In the genomic region with DNA sequence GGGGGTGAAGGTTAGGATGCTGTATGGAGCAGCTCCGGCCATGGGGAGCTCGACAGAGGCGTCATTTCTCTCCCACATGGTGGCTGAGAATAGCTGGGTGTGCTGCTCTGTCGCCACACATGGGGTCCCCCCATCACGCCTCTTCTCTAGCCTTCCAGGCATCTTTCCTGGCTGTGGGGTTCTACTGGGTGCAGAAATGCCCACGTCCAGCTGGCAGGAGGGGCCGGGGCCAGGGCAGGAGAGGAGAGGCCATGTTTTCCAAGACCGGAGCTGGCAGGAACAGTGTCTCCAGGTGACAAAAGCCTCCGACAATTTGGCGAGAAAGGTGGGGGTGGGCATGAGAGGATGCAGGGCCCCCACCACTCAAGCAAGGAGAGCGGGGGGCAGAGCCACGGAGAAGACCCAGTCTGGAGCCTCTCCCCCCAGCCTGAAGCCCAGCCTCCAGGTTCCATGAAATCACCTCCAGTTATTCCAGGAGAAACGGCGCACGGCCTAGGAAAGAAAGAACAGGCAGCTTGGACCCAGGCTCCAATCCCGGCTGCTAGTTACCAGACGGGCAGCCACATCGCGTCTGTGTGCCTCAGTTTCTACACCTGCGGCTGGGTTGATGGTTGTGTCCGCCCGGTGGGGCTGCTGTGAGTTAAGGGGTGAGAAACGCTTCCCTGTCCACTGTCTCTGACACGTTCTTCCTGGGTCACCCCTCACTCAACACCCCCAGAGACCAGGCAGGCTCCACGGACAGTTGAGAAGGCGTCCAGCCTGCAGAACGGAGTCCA, we compare ENCODE assay signal across 11 cellular contexts. TPM values are rescaled to one million over a fixed set of nuclear protein-coding genes. Genes with fewer than 3 reads are reported as not detected.
A peak's percentile ranks its signal among the peaks of the same experiment; 100 is the strongest.
DNase-seq lines count a peak whose midpoint lies in the region; ATAC-seq and TF ChIP-seq lines count a peak whose summit lies in the region.
"Had no signal": no experiment of that assay in that cellular context is flagged by ENCODE, and none has a peak within 500 bp of the region (broad histone marks: within the 10 kb centered on the region; RNA-seq: fewer than 3 reads in every experiment).

No MANE protein-coding gene starts in this region.

- no peaks in the 10 kb centered on the region for H3K36me3 Mint-ChIP-seq in activated naive CD4-positive, alpha-beta T cell treated with anti-CD3 and anti-CD28 coated beads for 36 hours (ENCODE audit: low read depth)
- H3K36me3 Mint-ChIP-seq in activated naive CD8-positive, alpha-beta T cell treated with anti-CD3 and anti-CD28 coated beads, Interleukin-2, amount 50 U/mL, for 24 hours (ENCODE audit: low read depth): no peaks in the 10 kb centered on the region

- TF ChIP-seq POLR2A in uterus (IDR thresholded peaks at IDR 0.05): no peak

- H3K36me3 ChIP-seq in mucosa of descending colon (ENCODE audit: low read depth) (no peaks in the 10 kb centered on the region), uterus (no peaks in the 10 kb centered on the region)

- H3K9me3 ChIP-seq in mucosa of descending colon (no peaks in the 10 kb centered on the region), uterus (no peaks in the 10 kb centered on the region)

- peaks cover 22% of the 10 kb centered on the region for H3K4me1 ChIP-seq in mucosa of descending colon (ENCODE audit: low read depth)
- peaks cover 7 to 28% of the 10 kb centered on the region in 2 donors for H3K4me1 ChIP-seq in uterus

- TF ChIP-seq CTCF in mucosa of descending colon (IDR thresholded peaks at IDR 0.05): no peak
- no peak for TF ChIP-seq CTCF in uterus (IDR thresholded peaks at IDR 0.05)

- ATAC-seq in activated naive CD8-positive, alpha-beta T cell treated with anti-CD3 and anti-CD28 coated beads, Interleukin-2, amount 50 U/mL, for 24 hours: no peak
- ATAC-seq in mucosa of descending colon: no peak
- no peak for ATAC-seq in esophagus mucosa
- ATAC-seq in GM21717 (IDR thresholded peaks at IDR 0.05; ENCODE audit: unreplicated experiment): no peak

- H3K4me3 Mint-ChIP-seq in activated naive CD4-positive, alpha-beta T cell treated with anti-CD3 and anti-CD28 coated beads for 36 hours: no peak overlapping the region
- H3K4me3 Mint-ChIP-seq in activated naive CD8-positive, alpha-beta T cell treated with anti-CD3 and anti-CD28 coated beads, Interleukin-2, amount 50 U/mL, for 24 hours: peak overlapping the region; percentile 54

- no peak overlapping the region for H3K4me3 ChIP-seq in mucosa of descending colon
- peak overlapping the region in 1 of 2 donors; percentile 15 for H3K4me3 ChIP-seq in uterus

- intact Hi-C loops in activated naive CD4-positive, alpha-beta T cell treated with anti-CD3 and anti-CD28 coated beads for 36 hours (cut with micrococcal nuclease): loop anchor here (2.0 to 5.0 kb wide), 2 partner anchors 13 to 673 kb away; a partner anchor contains a TSS
- intact Hi-C loops in mucosa of descending colon (cut with DNase I, micrococcal nuclease) (no loop called here), uterus (cut with DNase I; ENCODE audit: low total_unique reads) (no loop called here)

- H3K27me3 Mint-ChIP-seq in activated naive CD4-positive, alpha-beta T cell treated with anti-CD3 and anti-CD28 coated beads for 36 hours (ENCODE audit: low read depth): no peaks in the 10 kb centered on the region
- no peaks in the 10 kb centered on the region for H3K27me3 Mint-ChIP-seq in activated naive CD8-positive, alpha-beta T cell treated with anti-CD3 and anti-CD28 coated beads, Interleukin-2, amount 50 U/mL, for 24 hours

- H3K27ac ChIP-seq in uterus: peak overlapping the region; percentile 84 to 97
- H3K27ac ChIP-seq: VCaP had no signal

- peak; percentile 3 for DNase-seq in activated naive CD4-positive, alpha-beta T cell treated with anti-CD3 and anti-CD28 coated beads for 36 hours
- no peak for DNase-seq in activated naive CD4-positive, alpha-beta T cell treated with anti-CD3 and anti-CD28 coated beads, Interleukin-2, amount 50 U/mL, for 16 hours
- no peak for DNase-seq in activated naive CD8-positive, alpha-beta T cell treated with anti-CD3 and anti-CD28 coated beads, Interleukin-2, amount 50 U/mL, for 24 hours
- DNase-seq in mucosa of descending colon: peak in 2 of 3 donors; percentile 26 to 48
- DNase-seq in uterus: peak in 1 of 2 donors; percentile 28
- DNase-seq in NCI-H146 (lab: John Stamatoyannopoulos, UW): no peak
- DNase-seq: NCI-H82; stimulated activated CD4-positive, alpha-beta T cell treated with anti-CD3 and anti-CD28 coated beads, Interleukin-12 subunit alpha, Interleukin-12 subunit beta, amount 100 ng/mL, for 4 hours had no signal

- no peaks in the 10 kb centered on the region for H3K27me3 ChIP-seq in uterus

- peaks cover 19% of the 10 kb centered on the region for H3K4me1 Mint-ChIP-seq in activated naive CD4-positive, alpha-beta T cell treated with anti-CD3 and anti-CD28 coated beads for 36 hours (ENCODE audit: low read depth)
- peaks cover 47% of the 10 kb centered on the region for H3K4me1 Mint-ChIP-seq in activated naive CD8-positive, alpha-beta T cell treated with anti-CD3 and anti-CD28 coated beads, Interleukin-2, amount 50 U/mL, for 24 hours

- no peak overlapping the region for H3K27ac Mint-ChIP-seq in activated naive CD4-positive, alpha-beta T cell treated with anti-CD3 and anti-CD28 coated beads for 36 hours
- H3K27ac Mint-ChIP-seq in activated naive CD8-positive, alpha-beta T cell treated with anti-CD3 and anti-CD28 coated beads, Interleukin-2, amount 50 U/mL, for 24 hours: no peak overlapping the region

- CTCF ChIA-PET in activated naive CD4-positive, alpha-beta T cell treated with anti-CD3 and anti-CD28 coated beads for 36 hours (lab: Charles Lee): interaction anchor here (0.6 to 0.7 kb wide), 2 partner anchors 11 to 32 kb away, joined by 3 read pairs; no protein-coding TSS in a partner anchor

- H3K9me3 Mint-ChIP-seq in activated naive CD4-positive, alpha-beta T cell treated with anti-CD3 and anti-CD28 coated beads for 36 hours: no peaks in the 10 kb centered on the region
- no peaks in the 10 kb centered on the region for H3K9me3 Mint-ChIP-seq in activated naive CD8-positive, alpha-beta T cell treated with anti-CD3 and anti-CD28 coated beads, Interleukin-2, amount 50 U/mL, for 24 hours

RNA-seq across cellular contexts. Expression of a gene that starts 27.4 kb away (rescaled TPM):
- total RNA-seq in activated naive CD4-positive, alpha-beta T cell treated with anti-CD3 and anti-CD28 coated beads for 36 hours: 1 to 10 TPM; 4.8 to 5.5 TPM
- total RNA-seq in mucosa of descending colon (10 to 100 TPM; 19.6 to 42.1 (median 41.4) TPM), uterus (100 to 1,000 TPM in 2 of 4 donors, 10 to 100 TPM in 2; 60.6 to 262 (median 115) TPM), esophagus mucosa (9.4 TPM)

RNA-seq across cellular contexts. Expression of a gene that starts 49.2 kb away (rescaled TPM):
- total RNA-seq in activated naive CD4-positive, alpha-beta T cell treated with anti-CD3 and anti-CD28 coated beads for 36 hours: 100 to 1,000 TPM; 136 to 140 TPM
- total RNA-seq in mucosa of descending colon (100 to 1,000 TPM; 151 to 188 (median 168) TPM), uterus (100 to 1,000 TPM; 104 to 193 (median 162) TPM), esophagus mucosa (89.4 TPM)

Comparison
In these comparisons a context has a peak if more than half of its experiments do, and no peak if none do; other contexts are left out.
1. DNase-seq: peak in activated naive CD4-positive, alpha-beta T cell treated with anti-CD3 and anti-CD28 coated beads for 36 hours (single experiment) and mucosa of descending colon (2 of 3); none in activated naive CD4-positive, alpha-beta T cell treated with anti-CD3 and anti-CD28 coated beads, Interleukin-2, amount 50 U/mL, for 16 hours (single experiment), activated naive CD8-positive, alpha-beta T cell treated with anti-CD3 and anti-CD28 coated beads, Interleukin-2, amount 50 U/mL, for 24 hours (single experiment) and NCI-H146 (single experiment).